Comparison of ENCODE assay signal across 1 cellular context in genomic region chr15:92092391-92092790, GRCh38.
TF ChIP-seq lines count a peak whose summit lies in the region.

No MANE protein-coding gene starts in this region.

TF ChIP-seq in IMR-90, 13 proteins besides CTCF, POLR2A, EP300 and RAD21:
- TF ChIP-seq MAFK (IDR thresholded peaks at IDR 0.05; ENCODE audit: low read depth, low read length) (no peak), CHD1 (IDR thresholded peaks at IDR 0.05; ENCODE audit: low read depth, low read length) (no peak), ELK1 (IDR thresholded peaks at IDR 0.05; ENCODE audit: borderline replicate concordance, low read depth, low read length) (no peak), RFX5 (IDR thresholded peaks at IDR 0.05; ENCODE audit: low read depth, low read length) (no peak), MAZ (IDR thresholded peaks at IDR 0.05; ENCODE audit: borderline replicate concordance, low read depth, low read length) (no peak), USF2 (IDR thresholded peaks at IDR 0.05; ENCODE audit: low read depth, low read length) (no peak), RCOR1 (IDR thresholded peaks at IDR 0.05; ENCODE audit: insufficient replicate concordance, low read length) (no peak), CEBPB (IDR thresholded peaks at IDR 0.05; ENCODE audit: low read depth, low read length) (no peak), NFE2L2 (IDR thresholded peaks at IDR 0.05; ENCODE audit: low read depth, low read length) (no peak), MXI1 (IDR thresholded peaks at IDR 0.05; ENCODE audit: borderline replicate concordance, low read depth, low read length) (no peak), BHLHE40 (IDR thresholded peaks at IDR 0.05; ENCODE audit: low read depth, low read length) (no peak)
